Comparison of ENCODE assay signal across 9 cellular contexts in genomic region chr4:104451573-104451972, GRCh38. TPM values are rescaled to one million over a fixed set of nuclear protein-coding genes. Genes with fewer than 3 reads are reported as not detected.
DNase-seq lines count a peak whose midpoint lies in the region; ATAC-seq and TF ChIP-seq lines count a peak whose summit lies in the region.
"Had no signal": no experiment of that assay in that cellular context is flagged by ENCODE, and none has a peak within 500 bp of the region (broad histone marks: within the 10 kb centered on the region; RNA-seq: fewer than 3 reads in every experiment).

No MANE protein-coding gene starts in this region.

- H2AK5ac ChIP-seq in mesendoderm (ENCODE audit: low read length) = no peak overlapping the region

- no CpG with 5 or more reads among the region's 1 CpG for WGBS in mesendoderm (ENCODE audit: extremely low coverage, insufficient coverage, low lambda C conversion rate)

- ATAC-seq in GM18498 (IDR thresholded peaks at IDR 0.05; ENCODE audit: unreplicated experiment) (peak; percentile 87), HG02798 (IDR thresholded peaks at IDR 0.05; ENCODE audit: poor library complexity, unreplicated experiment) (peak; percentile 77)

- H3K27me3 ChIP-seq in SU-DHL-6 (ENCODE audit: low read length) (no peaks in the 10 kb centered on the region), mesendoderm (ENCODE audit: insufficient read depth, low read length, poor library complexity) (no peaks in the 10 kb centered on the region), colonic mucosa (no peaks in the 10 kb centered on the region)

- H3F3A ChIP-seq in SU-DHL-6 (ENCODE audit: insufficient read depth) = no peaks in the 10 kb centered on the region

- no peak overlapping the region for H3K23ac ChIP-seq in mesendoderm (ENCODE audit: low read length)

- no peak overlapping the region for H4K5ac ChIP-seq in mesendoderm (ENCODE audit: low read length)

- intact Hi-C loops in posterior cingulate gyrus (cut with DNase I) = no loop called here
- intact Hi-C loops in colonic mucosa (cut with DNase I) = loop anchor here (5.0 kb wide), 1 partner anchor 384 kb away; no protein-coding TSS in a partner anchor

- H3K56ac ChIP-seq in mesendoderm (ENCODE audit: low read length) = no peak overlapping the region

- H3K27ac ChIP-seq in SU-DHL-6 (ENCODE audit: low read depth, low read length) (no peak overlapping the region), mesendoderm (ENCODE audit: low read depth, low read length) (no peak overlapping the region), colonic mucosa (no peak overlapping the region)

- H3K79me1 ChIP-seq in mesendoderm (ENCODE audit: low read length) = no peaks in the 10 kb centered on the region

- no peak overlapping the region for H2AFZ ChIP-seq in SU-DHL-6 (ENCODE audit: low read depth, low read length, severe bottlenecking)

- no peak overlapping the region for H3K9ac ChIP-seq in SU-DHL-6 (ENCODE audit: low read length)
- H3K9ac ChIP-seq in mesendoderm (ENCODE audit: low read length) = no peak overlapping the region
- H3K9ac ChIP-seq in colonic mucosa (ENCODE audit: low read depth in 2 of 2, low read length in 2 of 2) = no peak overlapping the region

- H3K4me2 ChIP-seq in SU-DHL-6 (ENCODE audit: low read depth, low read length, poor library complexity, severe bottlenecking) = no peak overlapping the region
- no peak overlapping the region for H3K4me2 ChIP-seq in mesendoderm (ENCODE audit: low read length)

- no peak overlapping the region for H3K4me3 ChIP-seq in SU-DHL-6 (ENCODE audit: insufficient read depth, low read length, poor library complexity, severe bottlenecking)
- no peak overlapping the region for H3K4me3 ChIP-seq in mesendoderm (ENCODE audit: low read length)
- no peak overlapping the region for H3K4me3 ChIP-seq in colonic mucosa

- H3K18ac ChIP-seq in mesendoderm (ENCODE audit: low read length) = no peak overlapping the region

- H3K9me3 ChIP-seq in SU-DHL-6 (ENCODE audit: insufficient read depth, low read length) (no peaks in the 10 kb centered on the region), colonic mucosa (no peaks in the 10 kb centered on the region)

- H3K79me2 ChIP-seq in SU-DHL-6 (ENCODE audit: insufficient read depth, low read length) (no peaks in the 10 kb centered on the region), mesendoderm (ENCODE audit: control insufficient read depth, insufficient read depth, low read length) (no peaks in the 10 kb centered on the region)

- DNase-seq in mesendoderm = peak; percentile 31
- no peak for DNase-seq in posterior cingulate gyrus
- DNase-seq in erythroblast (lab: John Stamatoyannopoulos, UW) = no peak
- no peak for DNase-seq in AG08395 (ENCODE audit: low spot score)
- DNase-seq in colonic mucosa = no peak

- no peak overlapping the region for H2BK15ac ChIP-seq in mesendoderm (replicated peaks; ENCODE audit: low read depth)

- H3K36me3 ChIP-seq in SU-DHL-6 (ENCODE audit: low read length) (no peaks in the 10 kb centered on the region), mesendoderm (ENCODE audit: control insufficient read depth, insufficient read depth, low read length) (no peaks in the 10 kb centered on the region), colonic mucosa (no peaks in the 10 kb centered on the region)

- H4K20me1 ChIP-seq in SU-DHL-6 (ENCODE audit: low read depth, low read length) = no peaks in the 10 kb centered on the region

- H3K4ac ChIP-seq in mesendoderm (ENCODE audit: low read depth, low read length) = no peak overlapping the region

- no peak for TF ChIP-seq POLR2A in erythroblast (IDR thresholded peaks at IDR 0.05; ENCODE audit: low read length)

- H2BK120ac ChIP-seq in mesendoderm (ENCODE audit: low read depth, low read length) = no peak overlapping the region

- TF ChIP-seq CTCF in SU-DHL-6 (IDR thresholded peaks at IDR 0.05; ENCODE audit: insufficient read depth, low read length, poor library complexity, severe bottlenecking) (peak; percentile 16), colonic mucosa (IDR thresholded peaks at IDR 0.05) (no peak)

- H3K4me1 ChIP-seq in mesendoderm (ENCODE audit: control insufficient read depth, low read depth, low read length) = no peaks in the 10 kb centered on the region
- H3K4me1 ChIP-seq in colonic mucosa = no peaks in the 10 kb centered on the region

- no peak overlapping the region for H2BK5ac ChIP-seq in mesendoderm (ENCODE audit: low read length)

- H4K8ac ChIP-seq in mesendoderm (ENCODE audit: low read depth, low read length) = no peak overlapping the region

- H3K9me2 ChIP-seq in SU-DHL-6 (replicated peaks; ENCODE audit: insufficient read depth, low read length) = no peaks in the 10 kb centered on the region

RNA-seq across cellular contexts. Expression of gene CXXC4, which starts 43.1 kb away (rescaled TPM):
- 0.34 TPM for polyA plus RNA-seq in mesendoderm (2013, experiment 1 of 2)
- 0.31 TPM for polyA plus RNA-seq in mesendoderm (2013, experiment 2 of 2)
- total RNA-seq in colonic mucosa = 1 to 10 TPM in 1 of 2 donors, under 1 TPM in 1; 0.79 to 1.5 TPM
- total RNA-seq: lung microvascular endothelial cell had no signal
